15 cellular contexts compared by ENCODE assay signal in the genomic region with DNA sequence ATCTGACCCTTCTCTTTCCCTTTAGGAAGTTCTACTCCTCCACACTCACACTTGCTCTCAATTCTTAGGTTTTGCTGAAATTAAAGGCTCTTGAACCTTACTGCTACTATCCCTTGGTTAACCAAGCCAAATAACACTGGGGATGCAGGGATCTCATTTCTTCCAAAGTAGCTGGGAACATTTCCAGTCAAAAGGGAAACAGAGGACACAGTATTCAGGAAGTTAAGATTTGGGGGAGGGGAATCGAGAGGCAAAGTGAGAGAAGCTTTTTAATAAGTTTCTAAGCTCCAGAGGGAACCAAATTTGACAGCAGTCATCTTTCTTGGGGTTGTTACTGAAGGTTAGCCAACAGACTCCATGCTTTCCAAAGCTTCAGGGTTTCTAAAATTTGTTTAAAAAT. TPM values are rescaled to one million over a fixed set of nuclear protein-coding genes. Genes with fewer than 3 reads are reported as not detected.
DNase-seq lines count a peak whose midpoint lies in the region; ATAC-seq and TF ChIP-seq lines count a peak whose summit lies in the region.
"Had no signal": no experiment of that assay in that cellular context is flagged by ENCODE, and none has a peak within 500 bp of the region (broad histone marks: within the 10 kb centered on the region; RNA-seq: fewer than 3 reads in every experiment).

No MANE protein-coding gene starts in this region.

- H3K4me3 Mint-ChIP-seq in WTC11: peak overlapping the region; percentile 22; the same call in 1 of the 2 replicates
- no peak overlapping the region for H3K4me3 Mint-ChIP-seq in mesothelial cell of epicardium
- H3K4me3 Mint-ChIP-seq: activated T-helper 1 cell treated with anti-CD3 and anti-CD28 coated beads, Interleukin-12 subunit alpha, Interleukin-12 subunit beta, Interleukin-2, Interleukin-4 antibody, amounts not matched to agents 30 ng/mL and 10 ng/mL and 1 ng/mL, durations not matched to agents 14 hours and 24 hours and 36 hours had no signal

- DNase-seq in WTC11 (ENCODE audit: low spot score) (no peak), mesothelial cell of epicardium (ENCODE audit: low spot score in 2 of 2, unreplicated experiment in 2 of 2) (no peak), DMS53 (lab: John Stamatoyannopoulos, UW) (no peak), foreskin keratinocyte (no peak)
- DNase-seq: activated CD4-positive, alpha-beta T cell treated with anti-CD3 and anti-CD28 coated beads for 1 hour; AML-193; foreskin melanocyte; islet precursor cell; mucosa of descending colon; Peyer's patch had no signal

- H3K79me2 ChIP-seq in ACC112 (ENCODE audit: control insufficient read depth, insufficient read depth, low read length, unreplicated experiment): peaks cover 99% of the 10 kb centered on the region
- peaks cover 100% of the 10 kb centered on the region for H3K79me2 ChIP-seq in DOHH2 (ENCODE audit: control insufficient read depth, low read length)

- H3K4me3 ChIP-seq in ACC112 (ENCODE audit: low read depth, low read length) (peak overlapping the region; percentile 49), DOHH2 (ENCODE audit: low read length) (peak overlapping the region; percentile 40)
- H3K4me3 ChIP-seq: mucosa of descending colon, Peyer's patch had no signal

- peaks cover 14% of the 10 kb centered on the region; the same call in 1 of the 2 replicates for H3F3A ChIP-seq in DOHH2 (ENCODE audit: control insufficient read depth, insufficient read depth)

- H3K36me3 ChIP-seq in ACC112 (ENCODE audit: insufficient read depth, low read length): peaks cover 19% of the 10 kb centered on the region
- peaks cover 82% of the 10 kb centered on the region for H3K36me3 ChIP-seq in DOHH2 (ENCODE audit: control insufficient read depth, low read length)

- peak overlapping the region; percentile 93 for H3K4me2 ChIP-seq in DOHH2 (ENCODE audit: low read length)

- ATAC-seq in WTC11 (no peak), HG02885 (IDR thresholded peaks at IDR 0.05; ENCODE audit: poor library complexity, unreplicated experiment) (no peak), foreskin keratinocyte (no peak), HG03025 (IDR thresholded peaks at IDR 0.05; ENCODE audit: low FRiP score, unreplicated experiment) (no peak)
- ATAC-seq: mucosa of descending colon had no signal

- H3K9me3 Mint-ChIP-seq in WTC11 (no peaks in the 10 kb centered on the region), mesothelial cell of epicardium (peaks cover under 1% of the 10 kb centered on the region)
- H3K9me3 Mint-ChIP-seq: activated T-helper 1 cell treated with anti-CD3 and anti-CD28 coated beads, Interleukin-12 subunit alpha, Interleukin-12 subunit beta, Interleukin-2, Interleukin-4 antibody, amounts not matched to agents 30 ng/mL and 10 ng/mL and 1 ng/mL, durations not matched to agents 14 hours and 24 hours and 36 hours had no signal

- no peaks in the 10 kb centered on the region for H3K9me2 ChIP-seq in DOHH2 (replicated peaks; ENCODE audit: control insufficient read depth, low read length)

- peaks cover 64% of the 10 kb centered on the region for H3K4me1 ChIP-seq in ACC112 (ENCODE audit: control insufficient read depth, insufficient read depth, low read length, unreplicated experiment)
- H3K4me1 ChIP-seq in DOHH2 (ENCODE audit: control insufficient read depth, low read length): peaks cover 90% of the 10 kb centered on the region
- H3K4me1 ChIP-seq in foreskin keratinocyte: peaks cover 11% of the 10 kb centered on the region

- H3K27me3 ChIP-seq in ACC112 (ENCODE audit: insufficient read depth, low read length) (no peaks in the 10 kb centered on the region), DOHH2 (ENCODE audit: control insufficient read depth, low read length) (no peaks in the 10 kb centered on the region), foreskin keratinocyte (no peaks in the 10 kb centered on the region)
- H3K27me3 ChIP-seq: Peyer's patch had no signal

- POLR2A ChIA-PET in WTC11 (lab: Charles Lee): no interaction called here

- CTCF ChIA-PET in WTC11 (lab: Charles Lee): interaction anchor here (0.7 kb wide), 1 partner anchor 470 kb away, joined by 4 read pairs; no protein-coding TSS in a partner anchor

- H3K27ac Mint-ChIP-seq in WTC11: peak overlapping the region; percentile 93
- peak overlapping the region; percentile 83 for H3K27ac Mint-ChIP-seq in mesothelial cell of epicardium

- H3K36me3 Mint-ChIP-seq in WTC11 (peaks cover 36% of the 10 kb centered on the region), mesothelial cell of epicardium (peaks cover 19% of the 10 kb centered on the region)

- H4K20me1 ChIP-seq in DOHH2 (ENCODE audit: control insufficient read depth, insufficient read depth, low read depth, low read length): peaks cover 38% of the 10 kb centered on the region

- H3K9me3 ChIP-seq in DOHH2 (ENCODE audit: control insufficient read depth, insufficient read depth, low read length): no peaks in the 10 kb centered on the region
- H3K9me3 ChIP-seq: mucosa of descending colon, Peyer's patch had no signal

- H2AFZ ChIP-seq in ACC112 (ENCODE audit: low read length, unreplicated experiment): no peak overlapping the region

- no peak for TF ChIP-seq CTCF in DOHH2 (IDR thresholded peaks at IDR 0.05; ENCODE audit: low read depth, low read length, poor library complexity, severe bottlenecking)
- no peak for TF ChIP-seq CTCF in WTC11 (IDR thresholded peaks at IDR 0.05)
- no peak for TF ChIP-seq CTCF in mesothelial cell of epicardium (IDR thresholded peaks at IDR 0.05; ENCODE audit: unreplicated experiment)
- TF ChIP-seq CTCF in foreskin keratinocyte (conservative IDR thresholded peaks at IDR 0.05): no peak

- H3K27me3 Mint-ChIP-seq in WTC11 (ENCODE audit: low read depth) (no peaks in the 10 kb centered on the region), mesothelial cell of epicardium (ENCODE audit: low read depth) (no peaks in the 10 kb centered on the region)

- H3K27ac ChIP-seq in ACC112 (ENCODE audit: low read depth, low read length) (no peak overlapping the region), DOHH2 (ENCODE audit: low read depth, low read length) (peak overlapping the region; percentile 46), foreskin keratinocyte (no peak overlapping the region)
- H3K27ac ChIP-seq: Peyer's patch had no signal

- H3K4me1 Mint-ChIP-seq in WTC11 (peaks cover 55% of the 10 kb centered on the region), mesothelial cell of epicardium (peaks cover 61% of the 10 kb centered on the region)

TF ChIP-seq in WTC11, 78 proteins besides CTCF, POLR2A, EP300 and RAD21 (continues in another document):
- TF ChIP-seq ZNF416 (CRISPR knock-in tag; IDR thresholded peaks at IDR 0.05) (no peak), MYBL2 (CRISPR knock-in tag; IDR thresholded peaks at IDR 0.05) (no peak), ZNF423 (CRISPR knock-in tag; IDR thresholded peaks at IDR 0.05) (no peak), JUN (CRISPR knock-in tag; IDR thresholded peaks at IDR 0.05) (no peak), SMAD3 (CRISPR knock-in tag; IDR thresholded peaks at IDR 0.05; ENCODE audit: borderline replicate concordance) (no peak), FOXJ3 (CRISPR knock-in tag; IDR thresholded peaks at IDR 0.05; ENCODE audit: borderline replicate concordance) (no peak), ZNF263 (CRISPR knock-in tag; IDR thresholded peaks at IDR 0.05; ENCODE audit: low read depth) (no peak)
- TF ChIP-seq, protein P1, sequence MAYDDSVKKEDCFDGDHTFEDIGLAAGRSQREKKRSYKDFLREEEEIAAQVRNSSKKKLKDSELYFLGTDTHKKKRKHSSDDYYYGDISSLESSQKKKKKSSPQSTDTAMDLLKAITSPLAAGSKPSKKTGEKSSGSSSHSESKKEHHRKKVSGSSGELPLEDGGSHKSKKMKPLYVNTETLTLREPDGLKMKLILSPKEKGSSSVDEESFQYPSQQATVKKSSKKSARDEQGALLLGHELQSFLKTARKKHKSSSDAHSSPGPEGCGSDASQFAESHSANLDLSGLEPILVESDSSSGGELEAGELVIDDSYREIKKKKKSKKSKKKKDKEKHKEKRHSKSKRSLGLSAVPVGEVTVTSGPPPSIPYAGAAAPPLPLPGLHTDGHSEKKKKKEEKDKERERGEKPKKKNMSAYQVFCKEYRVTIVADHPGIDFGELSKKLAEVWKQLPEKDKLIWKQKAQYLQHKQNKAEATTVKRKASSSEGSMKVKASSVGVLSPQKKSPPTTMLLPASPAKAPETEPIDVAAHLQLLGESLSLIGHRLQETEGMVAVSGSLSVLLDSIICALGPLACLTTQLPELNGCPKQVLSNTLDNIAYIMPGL (CRISPR knock-in tag; IDR thresholded peaks at IDR 0.05): no peak
- TF ChIP-seq, protein P2, sequence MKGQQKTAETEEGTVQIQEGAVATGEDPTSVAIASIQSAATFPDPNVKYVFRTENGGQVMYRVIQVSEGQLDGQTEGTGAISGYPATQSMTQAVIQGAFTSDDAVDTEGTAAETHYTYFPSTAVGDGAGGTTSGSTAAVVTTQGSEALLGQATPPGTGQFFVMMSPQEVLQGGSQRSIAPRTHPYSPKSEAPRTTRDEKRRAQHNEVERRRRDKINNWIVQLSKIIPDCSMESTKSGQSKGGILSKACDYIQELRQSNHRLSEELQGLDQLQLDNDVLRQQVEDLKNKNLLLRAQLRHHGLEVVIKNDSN (CRISPR knock-in tag; IDR thresholded peaks at IDR 0.05): no peak
- TF ChIP-seq, protein P3, sequence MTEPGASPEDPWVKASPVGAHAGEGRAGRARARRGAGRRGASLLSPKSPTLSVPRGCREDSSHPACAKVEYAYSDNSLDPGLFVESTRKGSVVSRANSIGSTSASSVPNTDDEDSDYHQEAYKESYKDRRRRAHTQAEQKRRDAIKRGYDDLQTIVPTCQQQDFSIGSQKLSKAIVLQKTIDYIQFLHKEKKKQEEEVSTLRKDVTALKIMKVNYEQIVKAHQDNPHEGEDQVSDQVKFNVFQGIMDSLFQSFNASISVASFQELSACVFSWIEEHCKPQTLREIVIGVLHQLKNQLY (CRISPR knock-in tag; IDR thresholded peaks at IDR 0.05): no peak

RNA-seq across cellular contexts. Expression of a gene that starts 6.2 kb away (rescaled TPM):
- total RNA-seq in WTC11 (2021) (347 to 354 TPM (median 353 TPM) in 3 replicates), mesothelial cell of epicardium (507 to 522 TPM (median 508 TPM) in 3 replicates), foreskin keratinocyte (257 and 274 TPM in 2 replicates)
- 110 and 131 TPM in 2 replicates for polyA plus RNA-seq in foreskin keratinocyte

RNA-seq across cellular contexts. Expression of a gene that starts 6.4 kb away (rescaled TPM):
- total RNA-seq in WTC11 (2021) (330 to 368 TPM (median 346 TPM) in 3 replicates), mesothelial cell of epicardium (479 to 484 TPM (median 480 TPM) in 3 replicates), foreskin keratinocyte (521 and 562 TPM in 2 replicates)
- polyA plus RNA-seq in foreskin keratinocyte: 411 and 420 TPM in 2 replicates

RNA-seq across cellular contexts. Expression of a gene that starts 34.2 kb away (rescaled TPM):
- total RNA-seq in WTC11 (2021) (28.2 to 37.8 TPM (median 33.6 TPM) in 3 replicates), mesothelial cell of epicardium (54.9 to 55.1 TPM (median 54.9 TPM) in 3 replicates), foreskin keratinocyte (34.0 and 34.3 TPM in 2 replicates)
- polyA plus RNA-seq in foreskin keratinocyte: 8.6 and 8.7 TPM in 2 replicates
